In the genomic region with DNA sequence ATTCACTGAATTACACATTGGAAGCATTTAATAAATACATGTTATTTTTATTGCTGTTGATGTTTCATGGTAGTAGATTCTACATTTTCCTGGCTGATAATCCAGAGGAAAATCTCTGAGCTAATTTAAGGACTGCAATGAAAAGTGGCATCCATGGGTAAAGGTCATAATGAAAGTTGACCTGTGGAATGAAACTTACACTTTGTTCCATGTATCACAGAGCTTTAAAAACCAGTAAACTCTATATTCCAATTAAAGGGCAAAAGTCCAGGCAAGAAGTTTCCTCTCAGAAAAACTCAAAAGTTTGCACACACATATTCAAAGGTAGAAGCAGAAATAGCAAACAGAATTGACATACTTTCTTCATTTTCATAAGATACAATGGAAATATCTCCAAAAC, we compare ENCODE assay signal across 37 cellular contexts. TPM values are rescaled to one million over a fixed set of nuclear protein-coding genes. Genes with fewer than 3 reads are reported as not detected.
"Had no signal": no experiment of that assay in that cellular context is flagged by ENCODE, and none has a peak within 500 bp of the region (broad histone marks: within the 10 kb centered on the region; RNA-seq: fewer than 3 reads in every experiment).

No MANE protein-coding gene starts in this region.

- H3K27me3 ChIP-seq: MG63 had no signal

- H3K9me3 ChIP-seq: MG63 had no signal

- DNase-seq: Karpas-422, Kasumi-1, MG63, MM.1S, MV-4-11, NCI-H1048, NCI-H1092, NCI-H1092 treated with DMSO at 0.1 percent for 48 hours, NCI-H1105, NCI-H1105 treated with DMSO at 0.1 percent for 48 hours, NCI-H1417, NCI-H1417 treated with DMSO at 0.1 percent for 48 hours, NCI-H1436, NCI-H1436 treated with DMSO at 0.1 percent for 48 hours, NCI-H146, NCI-H1694, NCI-H1694 treated with DMSO at 0.1 percent for 48 hours, NCI-H187, NCI-H187 treated with DMSO at 0.1 percent for 48 hours, NCI-H1930, NCI-H2029, NCI-H2029 treated with DMSO at 0.1 percent for 48 hours, NCI-H2081, NCI-H2081 treated with DMSO at 0.1 percent for 48 hours, NCI-H2107, NCI-H2171, NCI-H2171 treated with DMSO at 0.1 percent for 48 hours, NCI-H2227 treated with DMSO at 0.1 percent for 48 hours, NCI-H226, NCI-H345, NCI-H446, NCI-H446 treated with DMSO at 0.1 percent for 48 hours, NCI-H510A, NCI-H510A treated with DMSO at 0.1 percent for 48 hours had no signal

- H3K4me3 ChIP-seq: MG63 had no signal

RNA-seq across cellular contexts. Expression of gene MYF6, which starts 44.8 kb away (rescaled TPM):
- total RNA-seq: M059J, MCF 10A, NCI-H460 had no signal

RNA-seq across cellular contexts. Expression of gene MYF5, which starts 54.1 kb away (rescaled TPM):
- total RNA-seq: M059J, MCF 10A, NCI-H460 had no signal
